1 cellular context compared by ENCODE assay signal in the genomic region with DNA sequence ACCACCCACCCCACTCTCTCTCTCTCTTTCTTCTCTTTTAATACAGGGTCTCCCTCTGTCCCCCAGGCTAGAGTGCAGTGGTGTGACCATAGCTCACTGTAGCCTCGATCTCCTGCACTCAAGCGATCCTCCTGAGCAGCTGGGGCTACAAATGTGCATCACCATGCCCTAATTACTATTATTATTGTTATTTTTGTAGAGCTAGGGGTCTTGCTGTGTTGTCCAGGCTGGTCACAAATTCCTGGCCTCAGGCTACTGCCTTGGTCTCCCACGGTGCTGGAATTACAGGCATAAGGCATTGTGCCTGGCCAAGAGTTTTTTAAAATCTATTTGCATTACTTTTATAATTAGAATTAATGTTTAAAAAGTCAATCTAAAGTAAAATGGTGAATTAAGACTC.
TF ChIP-seq lines count a peak whose summit lies in the region.

No MANE protein-coding gene starts in this region.

TF ChIP-seq in K562, 482 proteins besides CTCF, POLR2A, EP300 and RAD21:
- TF ChIP-seq CHD1 (IDR thresholded peaks at IDR 0.05; ENCODE audit: low read length) (no peak), ZNF121 (CRISPR knock-in tag; conservative IDR thresholded peaks at IDR 0.05) (peak; percentile 85)
